Comparison of ENCODE assay signal across 22 cellular contexts in genomic region chr7:158328376-158329013, GRCh38.
"Had no signal": no experiment of that assay in that cellular context is flagged by ENCODE, and none has a peak within 500 bp of the region (broad histone marks: within the 10 kb centered on the region; RNA-seq: fewer than 3 reads in every experiment).

No MANE protein-coding gene starts in this region.

- H3K27ac Mint-ChIP-seq: activated B cell treated with CpG ODN at 0.5 μM for 24 hours; activated CD4-positive, alpha-beta memory T cell treated with anti-CD3 and anti-CD28 coated beads for 36 hours; activated CD4-positive, alpha-beta T cell treated with anti-CD3 and anti-CD28 coated beads for 36 hours; activated naive CD4-positive, alpha-beta T cell treated with anti-CD3 and anti-CD28 coated beads for 36 hours; activated naive CD8-positive, alpha-beta T cell treated with anti-CD3 and anti-CD28 coated beads, Interleukin-2, amount 10 ng/mL, durations not matched to agents 7 days and 5 days; activated T-cell treated with anti-CD3 and anti-CD28 coated beads, Interleukin-2, amount 50 U/mL, for 72 hours; naive thymus-derived CD8-positive, alpha-beta T cell had no signal

- H3K4me3 ChIP-seq: left lung, lung, sigmoid colon, smooth muscle cell, thoracic aorta, upper lobe of left lung had no signal

- H3K27me3 ChIP-seq: foreskin keratinocyte, neutrophil, upper lobe of left lung had no signal

- H3K4me3 Mint-ChIP-seq: activated B cell treated with CpG ODN at 0.5 μM for 24 hours; activated CD4-positive, alpha-beta memory T cell treated with anti-CD3 and anti-CD28 coated beads for 36 hours; activated CD4-positive, alpha-beta T cell treated with anti-CD3 and anti-CD28 coated beads for 36 hours; activated naive CD4-positive, alpha-beta T cell treated with anti-CD3 and anti-CD28 coated beads for 36 hours; activated naive CD8-positive, alpha-beta T cell treated with anti-CD3 and anti-CD28 coated beads, Interleukin-2, amount 10 ng/mL, durations not matched to agents 7 days and 5 days; activated T-cell treated with anti-CD3 and anti-CD28 coated beads, Interleukin-2, amount 50 U/mL, for 72 hours; naive thymus-derived CD8-positive, alpha-beta T cell had no signal

- H3K4me2 ChIP-seq: smooth muscle cell had no signal

- DNase-seq: activated B cell treated with CpG ODN at 0.5 μM for 24 hours; activated CD4-positive, alpha-beta memory T cell treated with anti-CD3 and anti-CD28 coated beads for 36 hours; activated CD4-positive, alpha-beta T cell treated with anti-CD3 and anti-CD28 coated beads for 36 hours; activated effector memory CD4-positive, alpha-beta T cell treated with Interleukin-2 at 50 U/mL for 16 hours; activated naive CD4-positive, alpha-beta T cell treated with anti-CD3 and anti-CD28 coated beads for 36 hours; activated naive CD8-positive, alpha-beta T cell treated with anti-CD3 and anti-CD28 coated beads, Interleukin-2, amount 10 ng/mL, durations not matched to agents 7 days and 5 days; activated T-cell treated with anti-CD3 and anti-CD28 coated beads, Interleukin-2, amount 50 U/mL, for 72 hours; amniotic stem cell; effector CD4-positive, alpha-beta T cell; foreskin keratinocyte; left lung; sigmoid colon; stimulated activated CD4-positive, alpha-beta T cell treated with anti-CD3 and anti-CD28 coated beads, Interleukin-2, amount 100 ng/mL, for 48 hours; stimulated activated naive CD4-positive, alpha-beta T cell; T-helper 9 cell had no signal

- ATAC-seq: activated CD4-positive, alpha-beta T cell treated with anti-CD3 and anti-CD28 coated beads for 36 hours; activated T-cell treated with anti-CD3 and anti-CD28 coated beads, Interleukin-2, amount 50 U/mL, for 72 hours; foreskin keratinocyte; left lung; naive thymus-derived CD8-positive, alpha-beta T cell had no signal

- H3K36me3 Mint-ChIP-seq: activated CD4-positive, alpha-beta memory T cell treated with anti-CD3 and anti-CD28 coated beads for 36 hours had no signal

- H3K27me3 Mint-ChIP-seq: activated B cell treated with CpG ODN at 0.5 μM for 24 hours; activated CD4-positive, alpha-beta memory T cell treated with anti-CD3 and anti-CD28 coated beads for 36 hours; activated naive CD8-positive, alpha-beta T cell treated with anti-CD3 and anti-CD28 coated beads, Interleukin-2, amount 10 ng/mL, durations not matched to agents 7 days and 5 days had no signal

- H3K9me3 ChIP-seq: neutrophil, thoracic aorta, upper lobe of left lung had no signal

- H3K36me3 ChIP-seq: left lung, neutrophil, sigmoid colon, thoracic aorta, upper lobe of left lung had no signal

- FAIRE-seq: bronchial epithelial cell had no signal

- H3K27ac ChIP-seq: foreskin keratinocyte, left lung, neutrophil, sigmoid colon, thoracic aorta, upper lobe of left lung had no signal

- H3K4me1 ChIP-seq: foreskin keratinocyte, left lung, sigmoid colon, upper lobe of left lung had no signal

- H3K4me1 Mint-ChIP-seq: activated B cell treated with CpG ODN at 0.5 μM for 24 hours; activated naive CD8-positive, alpha-beta T cell treated with anti-CD3 and anti-CD28 coated beads, Interleukin-2, amount 10 ng/mL, durations not matched to agents 7 days and 5 days had no signal
